ENCODE assay signal across 15 cellular contexts in the genomic region with DNA sequence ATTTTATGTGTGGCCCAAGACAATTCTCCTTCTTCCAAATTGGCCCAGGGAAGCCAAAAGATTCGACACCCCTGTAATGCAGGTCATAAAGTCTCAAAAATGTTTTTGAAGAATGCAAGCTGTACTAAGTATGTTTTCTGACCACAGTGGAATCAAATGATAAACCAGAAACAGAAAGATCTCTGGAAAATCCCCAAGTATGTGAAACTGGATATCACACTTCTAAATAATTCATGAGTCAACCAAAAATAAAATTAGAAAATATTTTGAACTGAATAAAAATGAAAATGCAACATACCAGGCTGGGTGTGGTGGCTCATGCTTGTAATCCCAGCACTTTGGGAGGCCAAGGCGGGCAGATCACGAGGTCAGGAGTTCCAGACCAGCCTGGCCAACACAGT. TPM values are rescaled to one million over a fixed set of nuclear protein-coding genes. Genes with fewer than 3 reads are reported as not detected.
DNase-seq lines count a peak whose midpoint lies in the region; ATAC-seq and TF ChIP-seq lines count a peak whose summit lies in the region.
"Had no signal": no experiment of that assay in that cellular context is flagged by ENCODE, and none has a peak within 500 bp of the region (broad histone marks: within the 10 kb centered on the region; RNA-seq: fewer than 3 reads in every experiment).

No MANE protein-coding gene starts in this region.

- 66 to 80% (median 70%) methylated on average over 3 of the region's 3 CpGs for WGBS in stomach, 5 donors

- TF ChIP-seq POLR2A in stomach (IDR thresholded peaks at IDR 0.05) = no peak

- no peak overlapping the region for H3K27ac ChIP-seq in stomach

- H3K36me3 Mint-ChIP-seq in chondrocyte (ENCODE audit: low read depth) = no peaks in the 10 kb centered on the region

- no peak for TF ChIP-seq EP300 in stomach (IDR thresholded peaks at IDR 0.05)

- H3K4me3 ChIP-seq in MG63 = no peak overlapping the region
- no peak overlapping the region for H3K4me3 ChIP-seq in stomach
- H3K4me3 ChIP-seq: transverse colon had no signal

- no peaks in the 10 kb centered on the region for H3K36me3 ChIP-seq in MG63
- no peaks in the 10 kb centered on the region for H3K36me3 ChIP-seq in stomach
- H3K36me3 ChIP-seq: transverse colon had no signal

- no peaks in the 10 kb centered on the region for H3K9me3 Mint-ChIP-seq in chondrocyte (ENCODE audit: low read depth)

- TF ChIP-seq CTCF in chondrocyte (IDR thresholded peaks at IDR 0.05) (no peak), stomach (IDR thresholded peaks at IDR 0.05) (no peak)

- DNase-seq in ELR (ENCODE audit: low read depth) (peak; percentile 19), MG63 (peak; percentile 62), chondrocyte (ENCODE audit: low spot score) (no peak), sciatic nerve (ENCODE audit: low spot score) (no peak), Right ventricle myocardium superior (no peak), stomach (no peak), RPMI8226 (no peak), SK-N-DZ (ENCODE audit: low spot score) (no peak)
- DNase-seq: activated T-cell treated with anti-CD3 and anti-CD28 coated beads, Interleukin-2, amount 50 U/mL, for 1 hour; kidney; NCI-H1436; NCI-H526 treated with DMSO at 0.1 percent for 48 hours; SHP77 treated with DMSO at 0.1 percent for 48 hours; transverse colon had no signal

- H3K4me1 ChIP-seq in stomach = peaks cover 0 to 16% (median 6%) of the 10 kb centered on the region in 4 donors

- no peak overlapping the region for H3K4me3 Mint-ChIP-seq in chondrocyte (ENCODE audit: unreplicated experiment)
- H3K4me3 Mint-ChIP-seq: dendritic cell treated with granulocyte-macrophage colony-stimulating factor and Interleukin-4, amounts not matched to agents 40 ng/mL and 50 ng/mL, for 4 days had no signal

- H3K27ac Mint-ChIP-seq in chondrocyte (ENCODE audit: unreplicated experiment) = peak overlapping the region; percentile 87

- H3K4me1 Mint-ChIP-seq in chondrocyte (ENCODE audit: low read depth) = peaks cover 44% of the 10 kb centered on the region

- H3K9me3 ChIP-seq in MG63 (peaks cover 12% of the 10 kb centered on the region), stomach (no peaks in the 10 kb centered on the region)
- H3K9me3 ChIP-seq: transverse colon had no signal

- intact Hi-C loops in sciatic nerve (cut with DNase I) (no loop called here), Right ventricle myocardium superior (cut with DNase I) (no loop called here), stomach (cut with DNase I; ENCODE audit: low total_unique reads) (no loop called here)

- peak; percentile 70 for ATAC-seq in sciatic nerve
- no peak for ATAC-seq in Right ventricle myocardium superior (ENCODE audit: poor library complexity)

- H3K27me3 ChIP-seq in MG63 (no peaks in the 10 kb centered on the region), stomach (no peaks in the 10 kb centered on the region)
- H3K27me3 ChIP-seq: transverse colon had no signal

- H3K27me3 Mint-ChIP-seq in chondrocyte (ENCODE audit: low read depth) = no peaks in the 10 kb centered on the region

RNA-seq across cellular contexts. Expression of gene UBE2F, which starts 34.1 kb away (rescaled TPM):
- 121 and 138 TPM in 2 replicates for total RNA-seq in MG63 (2014; rRNA removed; shearing (Covaris generic); ENCODE audit: low replicate concordance)
- total RNA-seq in chondrocyte (59.1 to 62.6 TPM (median 61.8 TPM) in 3 replicates), sciatic nerve (32.6 TPM), Right ventricle myocardium superior (65.1 TPM), stomach (10 to 100 TPM in 3 of 5 donors, 1 to 10 TPM in 1, not detected in 1; 6.4 to 87.0 (median 28.8) TPM)
- polyA plus RNA-seq in stomach = 10 to 100 TPM; 44.9 to 63.1 (median 60.2) TPM
- 86.8 and 105 TPM in 2 replicates for polyA plus RNA-seq in SK-N-DZ (2014; cell fraction: cytosol; rRNA removed)
- polyA plus RNA-seq in SK-N-DZ (2014; cell fraction: nucleus; rRNA removed) = 52.7 and 56.0 TPM in 2 replicates

Comparison
In these comparisons a context has a peak if more than half of its experiments do, and no peak if none do; other contexts are left out.
1. DNase-seq: peak in ELR (single experiment) and MG63 (single experiment); none in chondrocyte (single experiment), sciatic nerve (single experiment), Right ventricle myocardium superior (single experiment), stomach (single experiment), RPMI8226 (single experiment) and SK-N-DZ (single experiment).